35 cellular contexts compared by ENCODE assay signal in genomic region chr10:132033632-132034031, GRCh38.
"Had no signal": no experiment of that assay in that cellular context is flagged by ENCODE, and none has a peak within 500 bp of the region (broad histone marks: within the 10 kb centered on the region; RNA-seq: fewer than 3 reads in every experiment).

No MANE protein-coding gene starts in this region.

- H3K4me3 ChIP-seq: adrenal gland, body of pancreas, breast epithelium had no signal

- H3K27ac ChIP-seq: adrenal gland, body of pancreas, brain microvascular endothelial cell, breast epithelium, VCaP had no signal

- H3K9me3 ChIP-seq: adrenal gland, body of pancreas, breast epithelium had no signal

- H3K4me1 ChIP-seq: breast epithelium had no signal

- DNase-seq: activated B cell treated with CpG ODN at 0.5 μM for 24 hours; activated CD4-positive, alpha-beta memory T cell treated with anti-CD3 and anti-CD28 coated beads for 36 hours; activated CD4-positive, alpha-beta T cell treated with anti-CD3 and anti-CD28 coated beads for 4 hours; activated CD4-positive, alpha-beta T cell treated with anti-CD3 and anti-CD28 coated beads, Interleukin-2, amount 10 ng/mL, durations not matched to agents 24 days and 14 days; activated CD4-positive, alpha-beta T cell treated with anti-CD3 and anti-CD28 coated beads, Interleukin-2, amount 50 U/mL, for 1 hour; activated CD4-positive, alpha-beta T cell treated with anti-CD3 and anti-CD28 coated beads, Interleukin-2, amount 50 U/mL, for 4 hours; activated CD4-positive, CD25-positive, alpha-beta regulatory T cell treated with anti-CD3 and anti-CD28 coated beads, Interleukin-2, amount 50 U/mL, for 72 hours; activated CD8-positive, alpha-beta memory T cell treated with anti-CD3 and anti-CD28 coated beads, Interleukin-2, amount 50 U/mL, for 4 hours; activated CD8-positive, alpha-beta T cell treated with anti-CD3 and anti-CD28 coated beads for 36 hours; activated effector memory CD4-positive, alpha-beta T cell treated with anti-CD3 and anti-CD28 coated beads, Interleukin-2, amount 50 U/mL, for 16 hours; activated gamma-delta T cell treated with Interleukin-2 at 50 U/mL for 16 hours; activated naive CD4-positive, alpha-beta T cell; activated naive CD4-positive, alpha-beta T cell treated with anti-CD3 and anti-CD28 coated beads for 36 hours; activated naive CD4-positive, alpha-beta T cell treated with anti-CD3 and anti-CD28 coated beads, Interleukin-2, amount 50 U/mL, for 16 hours; activated naive CD8-positive, alpha-beta T cell treated with anti-CD3 and anti-CD28 coated beads for 36 hours; activated T-cell treated with anti-CD3 and anti-CD28 coated beads for 4 hours; activated T-cell treated with anti-CD3 and anti-CD28 coated beads, Interleukin-2, amount 50 U/mL, for 1 hour; activated T-cell treated with anti-CD3 and anti-CD28 coated beads, Interleukin-2, amount 50 U/mL, for 4 hours; activated T-cell treated with anti-CD3 and anti-CD28 coated beads, Interleukin-2, amount 50 U/mL, for 72 hours; adrenal gland; amniotic stem cell; aorta; body of pancreas; brain microvascular endothelial cell; central memory CD4-positive, alpha-beta T cell; T-helper 1 cell; T-helper 2 cell; T-helper 9 cell had no signal

- H3K4me3 Mint-ChIP-seq: activated B cell treated with CpG ODN at 0.5 μM for 24 hours; activated CD4-positive, alpha-beta memory T cell treated with anti-CD3 and anti-CD28 coated beads for 36 hours; activated CD4-positive, alpha-beta T cell treated with anti-CD3 and anti-CD28 coated beads, Interleukin-2, amount 10 ng/mL, durations not matched to agents 24 days and 14 days; activated CD8-positive, alpha-beta T cell treated with anti-CD3 and anti-CD28 coated beads for 36 hours; activated naive CD4-positive, alpha-beta T cell treated with anti-CD3 and anti-CD28 coated beads for 36 hours; activated naive CD8-positive, alpha-beta T cell treated with anti-CD3 and anti-CD28 coated beads for 36 hours; activated T-cell treated with anti-CD3 and anti-CD28 coated beads, Interleukin-2, amount 50 U/mL, for 4 hours; activated T-cell treated with anti-CD3 and anti-CD28 coated beads, Interleukin-2, amount 50 U/mL, for 72 hours; activated T-helper 1 cell treated with anti-CD3 and anti-CD28 coated beads, Interleukin-12 subunit alpha, Interleukin-12 subunit beta, Interleukin-2, Interleukin-4 antibody, amounts not matched to agents 30 ng/mL and 10 ng/mL and 1 ng/mL, durations not matched to agents 14 hours and 24 hours and 36 hours; activated T-helper 17 cell treated with anti-CD3 and anti-CD28 coated beads, Interleukin-2, amount 50 U/mL, for 72 hours; T-helper 1 cell treated with Interleukin-12 subunit alpha and Interleukin-12 subunit beta and Interleukin-4 antibody, amounts not matched to agents 30 μg/mL and 1 μg/mL, for 36 hours; T-helper 2 cell treated with Interferon-gamma antibody and Interleukin-4, amounts not matched to agents 5 μg/mL and 100 μg/mL, for 36 hours had no signal

- H3K4me1 Mint-ChIP-seq: activated CD4-positive, alpha-beta T cell treated with anti-CD3 and anti-CD28 coated beads, Interleukin-2, amount 10 ng/mL, durations not matched to agents 24 days and 14 days; activated T-helper 17 cell treated with anti-CD3 and anti-CD28 coated beads, Interleukin-2, amount 50 U/mL, for 72 hours had no signal

- H3K36me3 ChIP-seq: adrenal gland, brain microvascular endothelial cell, breast epithelium had no signal

- H3K36me3 Mint-ChIP-seq: activated CD4-positive, alpha-beta memory T cell treated with anti-CD3 and anti-CD28 coated beads for 36 hours; activated naive CD4-positive, alpha-beta T cell treated with anti-CD3 and anti-CD28 coated beads, Interleukin-2, amount 50 U/mL, for 72 hours; activated naive CD8-positive, alpha-beta T cell treated with anti-CD3 and anti-CD28 coated beads for 36 hours had no signal

- H3K9me3 Mint-ChIP-seq: activated B cell treated with CpG ODN at 0.5 μM for 24 hours; activated CD4-positive, alpha-beta memory T cell treated with anti-CD3 and anti-CD28 coated beads for 36 hours; activated CD4-positive, alpha-beta T cell treated with anti-CD3 and anti-CD28 coated beads, Interleukin-2, amount 10 ng/mL, durations not matched to agents 24 days and 14 days; activated CD8-positive, alpha-beta T cell treated with anti-CD3 and anti-CD28 coated beads for 36 hours; activated naive CD4-positive, alpha-beta T cell treated with anti-CD3 and anti-CD28 coated beads for 36 hours; activated naive CD4-positive, alpha-beta T cell treated with anti-CD3 and anti-CD28 coated beads, Interleukin-2, amount 50 U/mL, for 72 hours; activated naive CD8-positive, alpha-beta T cell treated with anti-CD3 and anti-CD28 coated beads for 36 hours; activated T-cell treated with anti-CD3 and anti-CD28 coated beads, Interleukin-2, amount 50 U/mL, for 4 hours; activated T-cell treated with anti-CD3 and anti-CD28 coated beads, Interleukin-2, amount 50 U/mL, for 72 hours; activated T-helper 1 cell treated with anti-CD3 and anti-CD28 coated beads, Interleukin-12 subunit alpha, Interleukin-12 subunit beta, Interleukin-2, Interleukin-4 antibody, amounts not matched to agents 30 ng/mL and 10 ng/mL and 1 ng/mL, durations not matched to agents 14 hours and 24 hours and 36 hours; activated T-helper 17 cell treated with anti-CD3 and anti-CD28 coated beads, Interleukin-2, amount 50 U/mL, for 72 hours; T-helper 1 cell treated with Interleukin-12 subunit alpha and Interleukin-12 subunit beta and Interleukin-4 antibody, amounts not matched to agents 30 μg/mL and 1 μg/mL, for 36 hours; T-helper 2 cell treated with Interferon-gamma antibody and Interleukin-4, amounts not matched to agents 5 μg/mL and 100 μg/mL, for 36 hours had no signal

- H3K27ac Mint-ChIP-seq: activated B cell treated with CpG ODN at 0.5 μM for 24 hours; activated CD4-positive, alpha-beta memory T cell treated with anti-CD3 and anti-CD28 coated beads for 36 hours; activated CD4-positive, alpha-beta T cell treated with anti-CD3 and anti-CD28 coated beads, Interleukin-2, amount 10 ng/mL, durations not matched to agents 24 days and 14 days; activated CD8-positive, alpha-beta T cell treated with anti-CD3 and anti-CD28 coated beads for 36 hours; activated naive CD4-positive, alpha-beta T cell treated with anti-CD3 and anti-CD28 coated beads for 36 hours; activated naive CD4-positive, alpha-beta T cell treated with anti-CD3 and anti-CD28 coated beads, Interleukin-2, amount 50 U/mL, for 72 hours; activated naive CD8-positive, alpha-beta T cell treated with anti-CD3 and anti-CD28 coated beads for 36 hours; activated T-cell treated with anti-CD3 and anti-CD28 coated beads, Interleukin-2, amount 50 U/mL, for 72 hours; activated T-helper 1 cell treated with anti-CD3 and anti-CD28 coated beads, Interleukin-12 subunit alpha, Interleukin-12 subunit beta, Interleukin-2, Interleukin-4 antibody, amounts not matched to agents 30 ng/mL and 10 ng/mL and 1 ng/mL, durations not matched to agents 14 hours and 24 hours and 36 hours; activated T-helper 17 cell treated with anti-CD3 and anti-CD28 coated beads, Interleukin-2, amount 50 U/mL, for 72 hours; T-helper 1 cell treated with Interleukin-12 subunit alpha and Interleukin-12 subunit beta and Interleukin-4 antibody, amounts not matched to agents 30 μg/mL and 1 μg/mL, for 36 hours; T-helper 2 cell treated with Interferon-gamma antibody and Interleukin-4, amounts not matched to agents 5 μg/mL and 100 μg/mL, for 36 hours had no signal

- H3K27me3 ChIP-seq: body of pancreas had no signal
